In the genomic region with DNA sequence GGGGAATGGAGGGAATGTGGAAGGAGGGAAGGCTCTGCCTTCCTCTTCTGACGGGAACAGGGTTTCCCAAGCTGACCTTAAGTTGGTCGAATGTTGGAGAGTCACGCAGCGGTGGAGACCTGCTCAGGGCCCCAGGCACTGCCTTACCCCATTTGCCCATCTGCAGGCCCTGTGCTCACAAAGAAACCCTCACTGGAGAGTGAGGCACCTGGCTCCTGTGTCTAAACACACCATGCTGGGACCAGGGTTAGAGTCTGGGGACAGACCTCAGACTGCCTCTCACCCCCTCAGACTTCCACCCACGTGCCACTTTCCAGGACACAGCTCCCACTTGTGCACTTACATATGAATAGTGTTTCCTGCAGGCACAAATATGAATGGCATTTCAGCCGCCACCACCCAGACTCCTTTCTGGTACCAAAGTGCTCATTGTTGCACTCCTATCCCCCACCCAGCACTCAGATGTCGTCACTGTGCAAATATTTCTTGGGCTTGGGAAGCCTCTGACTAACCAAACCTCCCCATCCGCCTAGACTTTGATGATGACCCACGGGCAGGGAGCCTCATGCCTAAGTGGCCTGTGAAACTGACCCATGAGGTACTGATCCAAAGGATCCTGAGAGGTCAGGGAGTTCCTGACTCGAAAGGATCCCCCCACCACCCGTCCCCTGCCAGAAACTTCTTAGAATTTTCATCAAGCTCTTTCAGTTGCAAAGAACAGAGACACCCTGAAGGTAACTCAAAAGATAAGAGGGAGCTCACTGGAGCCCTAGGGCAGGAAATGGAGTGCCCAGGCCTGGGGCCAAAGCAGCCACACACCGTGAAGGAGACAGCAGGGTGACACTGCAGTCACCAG, we compare ENCODE assay signal across 9 cellular contexts.
DNase-seq lines count a peak whose midpoint lies in the region; ATAC-seq, FAIRE-seq and TF ChIP-seq lines count a peak whose summit lies in the region.
"Had no signal": no experiment of that assay in that cellular context is flagged by ENCODE, and none has a peak within 500 bp of the region (broad histone marks: within the 10 kb centered on the region; RNA-seq: fewer than 3 reads in every experiment).

No MANE protein-coding gene starts in this region.

- H3K27me3 ChIP-seq in bronchial epithelial cell (ENCODE audit: control insufficient read depth, insufficient read depth, low read length), result no peaks in the 10 kb centered on the region
- no peaks in the 10 kb centered on the region for H3K27me3 ChIP-seq in uterus

- H3K4me3 ChIP-seq in bronchial epithelial cell (ENCODE audit: low read depth, low read length) (no peak overlapping the region), uterus (no peak overlapping the region)

- no peaks in the 10 kb centered on the region for H3K9me3 ChIP-seq in uterus

- H3K9me3 Mint-ChIP-seq in activated naive CD4-positive, alpha-beta T cell treated with anti-CD3 and anti-CD28 coated beads, Interleukin-2, amount 50 U/mL, for 72 hours, result no peaks in the 10 kb centered on the region

- no peak for DNase-seq in activated naive CD4-positive, alpha-beta T cell treated with anti-CD3 and anti-CD28 coated beads, Interleukin-2, amount 50 U/mL, for 72 hours (ENCODE audit: low spot score in 2 of 2)
- DNase-seq in activated naive CD4-positive, alpha-beta T cell treated with Interleukin-2 at 50 U/mL for 16 hours, result no peak
- DNase-seq in bronchial epithelial cell (ENCODE audit: low read depth), result peak; percentile 93
- DNase-seq in lung microvascular endothelial cell (ENCODE audit: low read depth in 2 of 2), result peak; percentile 20 to 91
- DNase-seq in uterus, result peak; percentile 66 to 79
- DNase-seq in SKM-1 treated with dmso at 0.1 percent for 144 hours (lab: John Stamatoyannopoulos, UW; ENCODE audit: unreplicated experiment), result no peak
- no peak for DNase-seq in COR-L47 (lab: John Stamatoyannopoulos, UW)
- DNase-seq in NCI-H2171 treated with DMSO at 0.1 percent for 48 hours (lab: John Stamatoyannopoulos, UW), result no peak
- DNase-seq: NCI-H2171 had no signal

- no peaks in the 10 kb centered on the region for H3K36me3 Mint-ChIP-seq in activated naive CD4-positive, alpha-beta T cell treated with anti-CD3 and anti-CD28 coated beads, Interleukin-2, amount 50 U/mL, for 72 hours

- H3K27ac ChIP-seq in uterus, result peak overlapping the region; percentile 75 to 80

- FAIRE-seq in bronchial epithelial cell (lab: Jason Lieb, UNC), result no peak

- peaks cover 17 to 31% of the 10 kb centered on the region in 2 donors for H3K4me1 ChIP-seq in uterus

- intact Hi-C loops in uterus (cut with DNase I; ENCODE audit: low total_unique reads), result no loop called here

- no peak for TF ChIP-seq POLR2A in uterus (IDR thresholded peaks at IDR 0.05)

- ATAC-seq in activated naive CD4-positive, alpha-beta T cell treated with anti-CD3 and anti-CD28 coated beads, Interleukin-2, amount 50 U/mL, for 72 hours, result no peak

- TF ChIP-seq CTCF in bronchial epithelial cell (IDR thresholded peaks at IDR 0.05; ENCODE audit: insufficient read depth, low read length, severe bottlenecking) (peak; percentile 1), uterus (IDR thresholded peaks at IDR 0.05) (no peak)

- H3K36me3 ChIP-seq in bronchial epithelial cell (ENCODE audit: control insufficient read depth, insufficient read depth, low read length) (no peaks in the 10 kb centered on the region), uterus (no peaks in the 10 kb centered on the region)

- peak overlapping the region; percentile 37 to 66 for H3K27ac Mint-ChIP-seq in activated naive CD4-positive, alpha-beta T cell treated with anti-CD3 and anti-CD28 coated beads, Interleukin-2, amount 50 U/mL, for 72 hours

Comparison
In these comparisons a context has a peak if more than half of its experiments do, and no peak if none do; other contexts are left out.
1. DNase-seq: peak in bronchial epithelial cell (single experiment), lung microvascular endothelial cell (2 of 2) and uterus (2 of 2); none in activated naive CD4-positive, alpha-beta T cell treated with anti-CD3 and anti-CD28 coated beads, Interleukin-2, amount 50 U/mL, for 72 hours (0 of 2), activated naive CD4-positive, alpha-beta T cell treated with Interleukin-2 at 50 U/mL for 16 hours (single experiment), SKM-1 treated with dmso at 0.1 percent for 144 hours (single experiment), COR-L47 (single experiment) and NCI-H2171 treated with DMSO at 0.1 percent for 48 hours (single experiment).